In genomic region chr20:62595069-62595468, GRCh38 we compare ENCODE assay signal across 17 cellular contexts. TPM values are rescaled to one million over a fixed set of nuclear protein-coding genes. Genes with fewer than 3 reads are reported as not detected.
A peak's percentile ranks its signal among the peaks of the same experiment; 100 is the strongest.
DNase-seq lines count a peak whose midpoint lies in the region; ATAC-seq, FAIRE-seq and TF ChIP-seq lines count a peak whose summit lies in the region.
"Had no signal": no experiment of that assay in that cellular context is flagged by ENCODE, and none has a peak within 500 bp of the region (broad histone marks: within the 10 kb centered on the region; RNA-seq: fewer than 3 reads in every experiment).

No MANE protein-coding gene starts in this region.

- no peak for TF ChIP-seq CTCF in A549 (IDR thresholded peaks at IDR 0.05)
- no peak for TF ChIP-seq CTCF in HEK293 (tag by site-specific recombination; IDR thresholded peaks at IDR 0.05)
- no peak for TF ChIP-seq CTCF in RWPE1 (conservative IDR thresholded peaks at IDR 0.05; ENCODE audit: low read depth)
- no peak for TF ChIP-seq CTCF in neutrophil (IDR thresholded peaks at IDR 0.05)

- no peak for TF ChIP-seq POLR2A in A549 (IDR thresholded peaks at IDR 0.05; ENCODE audit: low read length)

- H3K27me3 ChIP-seq in neutrophil (no peaks in the 10 kb centered on the region), HAP-1 (ENCODE audit: low read depth) (peaks cover 33% of the 10 kb centered on the region)

- ATAC-seq in A549: no peak
- ATAC-seq in GM18873 (IDR thresholded peaks at IDR 0.05; ENCODE audit: low FRiP score, unreplicated experiment): no peak
- ATAC-seq: GM23338 had no signal

- no peak for DNase-seq in A549 (ENCODE audit: low read depth in 1 of 2, low spot score in 1 of 2)
- DNase-seq in RWPE1 (ENCODE audit: low spot score): no peak
- DNase-seq in HAP-1 (ENCODE audit: low spot score in 2 of 2): no peak
- DNase-seq in activated naive CD4-positive, alpha-beta T cell treated with anti-CD3 and anti-CD28 coated beads, Interleukin-2, amount 50 U/mL, for 16 hours: no peak
- DNase-seq: CD8-positive, alpha-beta memory T cell; GDM1; KG1 had no signal

- FAIRE-seq in A549 (lab: Jason Lieb, UNC): no peak
- FAIRE-seq: D721Med, GM12892, GM18507, H54 had no signal

- no peaks in the 10 kb centered on the region for H3K36me3 ChIP-seq in HEK293 (ENCODE audit: control insufficient read depth in 2 of 2, insufficient read depth in 1 of 2, low read length in 2 of 2)
- H3K36me3 ChIP-seq in neutrophil: peaks cover 66% of the 10 kb centered on the region
- no peaks in the 10 kb centered on the region for H3K36me3 ChIP-seq in HAP-1 (replicated peaks)

- CTCF ChIA-PET in A549 (lab: Yijun Ruan, JAX): interaction anchor here (0.7 to 2.4 kb wide), 3 partner anchors 22 to 1205 kb away, joined by 3 to 11 read pairs (median 4); no protein-coding TSS in a partner anchor
- CTCF ChIA-PET in HEK293 (lab: Yijun Ruan, JAX): interaction anchor here (0.6 to 1.3 kb wide), 6 partner anchors 11 to 316 kb away, joined by 3 to 9 read pairs (median 3); no protein-coding TSS in a partner anchor
- CTCF ChIA-PET in RWPE1 (lab: Yijun Ruan, JAX): no interaction called here

- WGBS in A549 (ENCODE audit: missing lambda C conversion rate): 0% methylated on average over 4 of the region's 4 CpGs

- H3K4me3 ChIP-seq in A549: 0 out of 3 replicates have a peak overlapping the region, but pooled peaks have one; percentile 14
- no peak overlapping the region for H3K4me3 ChIP-seq in HEK293 (ENCODE audit: low read depth, low read length)
- no peak overlapping the region for H3K4me3 ChIP-seq in neutrophil (ENCODE audit: low read depth in 1 of 2, low read length in 1 of 2)
- H3K4me3 ChIP-seq in HAP-1: no peak overlapping the region
- H3K4me3 ChIP-seq: BLaER1 treated with 17β-estradiol and CSF1 and Interleukin-3, amounts not matched to agents 10 nM and 100 nM; GM23338 had no signal

- TF ChIP-seq EP300 in A549 (IDR thresholded peaks at IDR 0.05): no peak

- TF ChIP-seq RAD21 in A549 (conservative IDR thresholded peaks at IDR 0.05 in 1 of 2, IDR thresholded peaks at IDR 0.05 in 1 of 2): no peak

- H3K4me2 ChIP-seq in A549: peak overlapping the region; percentile 59
- H3K4me2 ChIP-seq: GM23338 had no signal

- no peak overlapping the region for H3K27ac ChIP-seq in A549
- no peak overlapping the region for H3K27ac ChIP-seq in HEK293 (ENCODE audit: extremely low read depth, low read depth, low read length)
- H3K27ac ChIP-seq in RWPE1: peak overlapping the region; percentile 55
- peak overlapping the region; percentile 49 for H3K27ac ChIP-seq in neutrophil
- H3K27ac ChIP-seq: BLaER1 treated with 17β-estradiol and CSF1 and Interleukin-3, amounts not matched to agents 10 nM and 100 nM; HL-60 had no signal

- H3K4me1 ChIP-seq in A549: peaks cover 25% of the 10 kb centered on the region
- no peaks in the 10 kb centered on the region for H3K4me1 ChIP-seq in HEK293 (ENCODE audit: control insufficient read depth, insufficient read depth, low read length)
- peaks cover 19 to 33% of the 10 kb centered on the region in 2 experiments for H3K4me1 ChIP-seq in neutrophil (ENCODE audit: control insufficient read depth in 1 of 2, insufficient read depth in 1 of 2, low read depth in 1 of 2, low read length in 1 of 2)
- H3K4me1 ChIP-seq in HAP-1: no peaks in the 10 kb centered on the region

- POLR2A ChIA-PET in A549 (lab: Yijun Ruan, JAX): no interaction called here
- POLR2A ChIA-PET in HEK293 (lab: Yijun Ruan, JAX): no interaction called here
- POLR2A ChIA-PET in RWPE1 (lab: Yijun Ruan, JAX; ENCODE audit: low non-redundant PET): no interaction called here

- in situ Hi-C loops in HAP-1 (cut with MboI; ENCODE audit: low sequenced_read_pairs): no loop called here

- H3K9me3 ChIP-seq in A549 (no peaks in the 10 kb centered on the region), HEK293 (ENCODE audit: control insufficient read depth, insufficient read depth, low read depth, low read length) (no peaks in the 10 kb centered on the region), neutrophil (no peaks in the 10 kb centered on the region), HAP-1 (no peaks in the 10 kb centered on the region)

TF ChIP-seq in A549, 52 proteins besides CTCF, POLR2A, EP300 and RAD21:
- no peak for TF ChIP-seq KDM5A (IDR thresholded peaks at IDR 0.05)
- no peak for TF ChIP-seq ATOH8 (CRISPR knock-in tag; IDR thresholded peaks at IDR 0.05; ENCODE audit: low read depth)
- TF ChIP-seq PHF8 (IDR thresholded peaks at IDR 0.05; ENCODE audit: borderline replicate concordance, low read depth): no peak
- TF ChIP-seq RARB (CRISPR knock-in tag; IDR thresholded peaks at IDR 0.05): no peak
- TF ChIP-seq SREBF2 (IDR thresholded peaks at IDR 0.05): no peak
- TF ChIP-seq CBX8 (IDR thresholded peaks at IDR 0.05): no peak
- TF ChIP-seq USF2 (IDR thresholded peaks at IDR 0.05): no peak

TF ChIP-seq in HEK293, 187 proteins besides CTCF, POLR2A, EP300 and RAD21:
- TF ChIP-seq PATZ1 (tag by site-specific recombination; IDR thresholded peaks at IDR 0.05): no peak
- TF ChIP-seq ZNF423 (tag by site-specific recombination; IDR thresholded peaks at IDR 0.05): no peak
- peak; percentile 92 for TF ChIP-seq ZNF121 (tag by site-specific recombination; IDR thresholded peaks at IDR 0.05)
- no peak for TF ChIP-seq ZBTB10 (tag by site-specific recombination; IDR thresholded peaks at IDR 0.05)
- no peak for TF ChIP-seq ZNF544 (tag by site-specific recombination; IDR thresholded peaks at IDR 0.05)

RNA-seq across cellular contexts. Expression of gene SLCO4A1, which starts 47.2 kb away (rescaled TPM):
- polyA plus RNA-seq in A549 (2011; rRNA removed) (1.3 and 2.1 TPM in 2 replicates), A549 (2017; fragmentation: RNase III; extraction: RNeasy Plus Mini Kit Qiagen cat#74134 plus additional on column Dnase treatment) (8.1 to 11.2 TPM (median 9.9 TPM) in 3 replicates)
- polyA plus RNA-seq in A549 (2012; cell fraction: cytosol; rRNA removed): 4.0 and 5.5 TPM in 2 replicates
- 14.5 and 19.7 TPM in 2 replicates for polyA plus RNA-seq in A549 (2012; cell fraction: nucleus; rRNA removed)
- 2.5 and 3.5 TPM in 2 replicates for polyA minus RNA-seq in A549 (2011; rRNA and poly(A)+ RNA removed)

Comparison
In these comparisons a context has a peak if more than half of its experiments do, and no peak if none do; other contexts are left out.
1. H3K27ac ChIP-seq: peak in RWPE1 (single experiment) and neutrophil (single experiment); none in A549 (0 of 2) and HEK293 (single experiment).